In genomic region chr17:51439395-51440229, GRCh38 we compare ENCODE assay signal across 12 cellular contexts.
DNase-seq lines count a peak whose midpoint lies in the region; ATAC-seq, FAIRE-seq and TF ChIP-seq lines count a peak whose summit lies in the region.
"Had no signal": no experiment of that assay in that cellular context is flagged by ENCODE, and none has a peak within 500 bp of the region (broad histone marks: within the 10 kb centered on the region; RNA-seq: fewer than 3 reads in every experiment).

No MANE protein-coding gene starts in this region.

- peak; percentile 14; the same call in 1 of the 2 replicates for ATAC-seq in WTC11
- ATAC-seq: GM12878 had no signal

- no peak overlapping the region for H3K9ac ChIP-seq in BLaER1
- no peak overlapping the region for H3K9ac ChIP-seq in kidney (ENCODE audit: low read length in 2 of 2)

- H3K9me3 Mint-ChIP-seq in WTC11, result peaks cover 18% of the 10 kb centered on the region
- H3K9me3 Mint-ChIP-seq: CD8-positive, alpha-beta memory T cell; T-helper 1 cell treated with Interleukin-12 subunit alpha and Interleukin-12 subunit beta and Interleukin-4 antibody, amounts not matched to agents 30 μg/mL and 1 μg/mL, for 36 hours had no signal

- H3K27me3 ChIP-seq in BLaER1 (no peaks in the 10 kb centered on the region), hepatocyte (no peaks in the 10 kb centered on the region), esophagus squamous epithelium (peaks cover 0 to 61% (median 0%) of the 10 kb centered on the region in 4 donors)

- DNase-seq in LNCaP clone FGC (ENCODE audit: low read depth) (peak; percentile 40), WTC11 (ENCODE audit: low spot score) (no peak), hepatocyte (ENCODE audit: low spot score) (peak; percentile 61), kidney (no peak), esophagus squamous epithelium (lab: John Stamatoyannopoulos, UW) (no peak), germinal center (ENCODE audit: low spot score) (no peak), KG1 (lab: John Stamatoyannopoulos, UW) (no peak)
- DNase-seq: activated T-cell treated with anti-CD3 and anti-CD28 coated beads, Interleukin-2, amount 50 U/mL, for 1 hour; CD8-positive, alpha-beta memory T cell had no signal

- no peak overlapping the region for H2AFZ ChIP-seq in hepatocyte

- no peaks in the 10 kb centered on the region for H3K27me3 Mint-ChIP-seq in WTC11 (ENCODE audit: low read depth)

- H3K79me2 ChIP-seq in hepatocyte, result no peaks in the 10 kb centered on the region

- no peak for FAIRE-seq in kidney (lab: Jason Lieb, UNC)
- FAIRE-seq: GM12878 had no signal

- H4K20me1 ChIP-seq in BLaER1 (no peaks in the 10 kb centered on the region), hepatocyte (ENCODE audit: insufficient read depth, poor library complexity, severe bottlenecking) (no peaks in the 10 kb centered on the region)

- no peak overlapping the region for H3K27ac Mint-ChIP-seq in WTC11

- intact Hi-C loops in kidney (cut with DNase I), result no loop called here
- intact Hi-C loops in esophagus squamous epithelium (cut with DNase I), result no loop called here

- H3K4me2 ChIP-seq in BLaER1 (peak overlapping the region; percentile 61), hepatocyte (no peak overlapping the region)

- H3K9me2 ChIP-seq in hepatocyte (replicated peaks; ENCODE audit: insufficient read depth), result no peaks in the 10 kb centered on the region

- peaks cover 15% of the 10 kb centered on the region for H3K4me1 Mint-ChIP-seq in WTC11

- no peak overlapping the region for H3K4me3 Mint-ChIP-seq in WTC11
- H3K4me3 Mint-ChIP-seq: CD8-positive, alpha-beta memory T cell; T-helper 1 cell treated with Interleukin-12 subunit alpha and Interleukin-12 subunit beta and Interleukin-4 antibody, amounts not matched to agents 30 μg/mL and 1 μg/mL, for 36 hours had no signal

- CTCF ChIA-PET in WTC11 (lab: Charles Lee), result interaction anchor here (1.5 kb wide), 1 partner anchor 68 kb away, joined by 3 read pairs; no protein-coding TSS in a partner anchor

- no peak for TF ChIP-seq POLR2A in esophagus squamous epithelium (IDR thresholded peaks at IDR 0.05)

- POLR2A ChIA-PET in WTC11 (lab: Charles Lee), result interaction anchor here (0.6 kb wide), 1 partner anchor 1125 kb away, joined by 3 read pairs; no protein-coding TSS in a partner anchor

- H3K9me3 ChIP-seq in BLaER1 (peaks cover 67% of the 10 kb centered on the region), hepatocyte (ENCODE audit: low read depth) (no peaks in the 10 kb centered on the region), kidney (ENCODE audit: control insufficient read depth in 1 of 2, low read length in 2 of 2) (no peaks in the 10 kb centered on the region), esophagus squamous epithelium (no peaks in the 10 kb centered on the region)

- no peaks in the 10 kb centered on the region for H3K36me3 Mint-ChIP-seq in WTC11
- H3K36me3 Mint-ChIP-seq: CD8-positive, alpha-beta memory T cell had no signal

- TF ChIP-seq CTCF in LNCaP clone FGC (IDR thresholded peaks at IDR 0.05; ENCODE audit: control insufficient read depth, extremely low read depth, insufficient read depth) (no peak), WTC11 (IDR thresholded peaks at IDR 0.05) (no peak), hepatocyte (IDR thresholded peaks at IDR 0.05; ENCODE audit: poor library complexity) (no peak), kidney (IDR thresholded peaks at IDR 0.05; ENCODE audit: borderline replicate concordance, extremely low read depth, insufficient read depth) (no peak), esophagus squamous epithelium (IDR thresholded peaks at IDR 0.05) (no peak)

- H3K4me1 ChIP-seq in BLaER1, result peaks cover 40% of the 10 kb centered on the region
- peaks cover 4% of the 10 kb centered on the region for H3K4me1 ChIP-seq in hepatocyte (ENCODE audit: insufficient read depth)
- no peaks in the 10 kb centered on the region for H3K4me1 ChIP-seq in kidney (ENCODE audit: control insufficient read depth in 1 of 2, insufficient read depth in 1 of 2, low read depth in 1 of 2, low read length in 2 of 2)
- H3K4me1 ChIP-seq in esophagus squamous epithelium, result peaks cover 0 to 15% (median 4%) of the 10 kb centered on the region in 3 donors

- 60% methylated on average over 8 of the region's 8 CpGs for WGBS in hepatocyte (ENCODE audit: low lambda C conversion rate, missing lambda C conversion rate)
- WGBS in esophagus squamous epithelium, 2 donors, result 22 to 39% methylated on average over 8 of the region's 8 CpGs

- H3K36me3 ChIP-seq in BLaER1 (no peaks in the 10 kb centered on the region), hepatocyte (replicated peaks; ENCODE audit: insufficient read depth, low read depth) (no peaks in the 10 kb centered on the region), kidney (ENCODE audit: control insufficient read depth in 1 of 2, insufficient read depth in 2 of 2, low read length in 2 of 2) (no peaks in the 10 kb centered on the region), esophagus squamous epithelium (no peaks in the 10 kb centered on the region)

- no peak overlapping the region; the same call in 1 of the 2 replicates for H3K4me3 ChIP-seq in BLaER1
- no peak overlapping the region for H3K4me3 ChIP-seq in LNCaP clone FGC (ENCODE audit: low read depth, low read length)
- H3K4me3 ChIP-seq in hepatocyte, result no peak overlapping the region
- H3K4me3 ChIP-seq in kidney (ENCODE audit: low read length in 2 of 2), result no peak overlapping the region
- H3K4me3 ChIP-seq in esophagus squamous epithelium, result no peak overlapping the region
- H3K4me3 ChIP-seq: GM12878 had no signal

- 0 out of 2 replicates have a peak overlapping the region, but pooled peaks have one; percentile 27 for H3K27ac ChIP-seq in BLaER1
- H3K27ac ChIP-seq in hepatocyte, result no peak overlapping the region
- H3K27ac ChIP-seq in kidney (ENCODE audit: low read depth in 2 of 2, low read length in 2 of 2), result no peak overlapping the region
- peak overlapping the region in 1 of 4 donors; percentile 19 for H3K27ac ChIP-seq in esophagus squamous epithelium

TF ChIP-seq in WTC11, 78 proteins besides CTCF, POLR2A, EP300 and RAD21:
- no peak for TF ChIP-seq ELF4 (CRISPR knock-in tag; IDR thresholded peaks at IDR 0.05; ENCODE audit: low read depth)
- TF ChIP-seq AFF4 (CRISPR knock-in tag; IDR thresholded peaks at IDR 0.05; ENCODE audit: borderline replicate concordance), result no peak
- TF ChIP-seq, protein P1, sequence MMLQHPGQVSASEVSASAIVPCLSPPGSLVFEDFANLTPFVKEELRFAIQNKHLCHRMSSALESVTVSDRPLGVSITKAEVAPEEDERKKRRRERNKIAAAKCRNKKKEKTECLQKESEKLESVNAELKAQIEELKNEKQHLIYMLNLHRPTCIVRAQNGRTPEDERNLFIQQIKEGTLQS (CRISPR knock-in tag; conservative IDR thresholded peaks at IDR 0.05), result no peak
- no peak for TF ChIP-seq KAT7 (CRISPR knock-in tag; IDR thresholded peaks at IDR 0.05; ENCODE audit: borderline replicate concordance)
- no peak for TF ChIP-seq NR1H2 (CRISPR knock-in tag; IDR thresholded peaks at IDR 0.05)
- TF ChIP-seq ZNF671 (CRISPR knock-in tag; IDR thresholded peaks at IDR 0.05), result no peak
- TF ChIP-seq FOXK1 (CRISPR knock-in tag; IDR thresholded peaks at IDR 0.05), result no peak
- TF ChIP-seq, protein P2, sequence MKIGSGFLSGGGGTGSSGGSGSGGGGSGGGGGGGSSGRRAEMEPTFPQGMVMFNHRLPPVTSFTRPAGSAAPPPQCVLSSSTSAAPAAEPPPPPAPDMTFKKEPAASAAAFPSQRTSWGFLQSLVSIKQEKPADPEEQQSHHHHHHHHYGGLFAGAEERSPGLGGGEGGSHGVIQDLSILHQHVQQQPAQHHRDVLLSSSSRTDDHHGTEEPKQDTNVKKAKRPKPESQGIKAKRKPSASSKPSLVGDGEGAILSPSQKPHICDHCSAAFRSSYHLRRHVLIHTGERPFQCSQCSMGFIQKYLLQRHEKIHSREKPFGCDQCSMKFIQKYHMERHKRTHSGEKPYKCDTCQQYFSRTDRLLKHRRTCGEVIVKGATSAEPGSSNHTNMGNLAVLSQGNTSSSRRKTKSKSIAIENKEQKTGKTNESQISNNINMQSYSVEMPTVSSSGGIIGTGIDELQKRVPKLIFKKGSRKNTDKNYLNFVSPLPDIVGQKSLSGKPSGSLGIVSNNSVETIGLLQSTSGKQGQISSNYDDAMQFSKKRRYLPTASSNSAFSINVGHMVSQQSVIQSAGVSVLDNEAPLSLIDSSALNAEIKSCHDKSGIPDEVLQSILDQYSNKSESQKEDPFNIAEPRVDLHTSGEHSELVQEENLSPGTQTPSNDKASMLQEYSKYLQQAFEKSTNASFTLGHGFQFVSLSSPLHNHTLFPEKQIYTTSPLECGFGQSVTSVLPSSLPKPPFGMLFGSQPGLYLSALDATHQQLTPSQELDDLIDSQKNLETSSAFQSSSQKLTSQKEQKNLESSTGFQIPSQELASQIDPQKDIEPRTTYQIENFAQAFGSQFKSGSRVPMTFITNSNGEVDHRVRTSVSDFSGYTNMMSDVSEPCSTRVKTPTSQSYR (CRISPR knock-in tag; IDR thresholded peaks at IDR 0.05), result no peak
TF ChIP-seq in WTC11: peak in this region for 0.

Comparison
In these comparisons a context has a peak if more than half of its experiments do, and no peak if none do; other contexts are left out.
1. DNase-seq: peak in LNCaP clone FGC (single experiment) and hepatocyte (single experiment); none in WTC11 (single experiment), kidney (single experiment), esophagus squamous epithelium (single experiment), germinal center (single experiment) and KG1 (single experiment).